ENCODE assay signal across 21 cellular contexts in genomic region chr5:92841604-92842155, GRCh38.
DNase-seq lines count a peak whose midpoint lies in the region; ATAC-seq and TF ChIP-seq lines count a peak whose summit lies in the region.
"Had no signal": no experiment of that assay in that cellular context is flagged by ENCODE, and none has a peak within 500 bp of the region (broad histone marks: within the 10 kb centered on the region; RNA-seq: fewer than 3 reads in every experiment).

No MANE protein-coding gene starts in this region.

- H4K5ac ChIP-seq in IMR-90 (ENCODE audit: low read depth, low read length): no peak overlapping the region

- no peak overlapping the region for H3K4ac ChIP-seq in IMR-90 (ENCODE audit: low read depth, low read length)

- 0 out of 2 replicates have a peak overlapping the region, but pooled peaks have one; percentile 31 for H4K91ac ChIP-seq in IMR-90 (ENCODE audit: insufficient read depth, low read depth, low read length)

- peaks cover 28% of the 10 kb centered on the region for H3K4me1 Mint-ChIP-seq in HFFc6 (ENCODE audit: low read depth)
- H3K4me1 Mint-ChIP-seq: CD8-positive, alpha-beta memory T cell had no signal

- no peak overlapping the region for H3K9ac ChIP-seq in IMR-90 (ENCODE audit: low read depth, low read length)
- H3K9ac ChIP-seq: GM23248, SK-N-SH had no signal

- H3K4me1 ChIP-seq in IMR-90 (ENCODE audit: control insufficient read depth, insufficient read depth, low read length) (peaks cover under 1% of the 10 kb centered on the region), neuron (ENCODE audit: insufficient read depth, low read length) (peaks cover 3% of the 10 kb centered on the region)

- dilution Hi-C loops in IMR-90 (cut with HindIII; ENCODE audit: low sequenced_read_pairs, unreplicated experiment): no loop called here

- H3K79me1 ChIP-seq in IMR-90 (ENCODE audit: low read depth in 1 of 2, low read length in 2 of 2): no peaks in the 10 kb centered on the region

- DNase-seq in Caki2 (ENCODE audit: low read depth) (peak; percentile 3), IMR-90 (no peak), epithelial cell of proximal tubule (ENCODE audit: low read depth) (peak; percentile 57), HFFc6 (no peak), NCI-H2081 (lab: John Stamatoyannopoulos, UW) (no peak)
- no peak for DNase-seq in activated CD4-positive, alpha-beta T cell treated with anti-CD3 and anti-CD28 coated beads for 4 hours
- DNase-seq in stimulated activated CD8-positive, alpha-beta memory T cell treated with anti-CD3 and anti-CD28 coated beads, Interleukin-4, amount 100 ng/mL, for 48 hours: no peak
- DNase-seq: C1 segment of cervical spinal cord; CD8-positive, alpha-beta memory T cell; DMS79; GM23248; KG1; NCI-H1105 treated with DMSO at 0.1 percent for 48 hours; NCI-H1694; NCI-H2227 treated with DMSO at 0.1 percent for 48 hours; NCI-H510A treated with DMSO at 0.1 percent for 48 hours; NCI-H774; RPMI8226; SHP77 treated with DMSO at 0.1 percent for 48 hours; SK-N-SH had no signal

- no peak overlapping the region for H2BK120ac ChIP-seq in IMR-90 (ENCODE audit: low read depth, low read length)

- intact Hi-C loops in IMR-90 (cut with micrococcal nuclease): no loop called here

- no peak overlapping the region for H2BK15ac ChIP-seq in IMR-90 (ENCODE audit: low read depth, low read length)

- H3K56ac ChIP-seq in IMR-90 (ENCODE audit: extremely low read depth, insufficient read depth, low read length): no peak overlapping the region

- H2BK20ac ChIP-seq in IMR-90 (ENCODE audit: low read depth, low read length): no peak overlapping the region; the same call in 1 of the 2 replicates

- no peak for ATAC-seq in IMR-90 (ENCODE audit: low read depth)

- no peak overlapping the region for H2AK9ac ChIP-seq in IMR-90 (replicated peaks; ENCODE audit: low read depth, low read length, poor library complexity)

- TF ChIP-seq POLR2A in IMR-90 (IDR thresholded peaks at IDR 0.05; ENCODE audit: low read depth, low read length): no peak

- no peaks in the 10 kb centered on the region for H3K9me3 Mint-ChIP-seq in HFFc6

- no peak for TF ChIP-seq RAD21 in IMR-90 (IDR thresholded peaks at IDR 0.05; ENCODE audit: low read length)

- 100% methylated on average over 2 of the region's 5 CpGs; no CpG with 5 or more reads in 1 of the 2 experiments for WGBS in IMR-90 (ENCODE audit: extremely low coverage in 2 of 2, insufficient read length in 1 of 2), 2 experiments

- in situ Hi-C loops in Caki2 (cut with HindIII; ENCODE audit: low pct_unique_long_range_greater_than_20kb, low sequenced_read_pairs) (no loop called here), IMR-90 (cut with MboI; ENCODE audit: low sequenced_read_pairs) (no loop called here)

- H4K8ac ChIP-seq in IMR-90 (ENCODE audit: low read depth in 2 of 2, low read length in 2 of 2): no peak overlapping the region

- no peak overlapping the region for H3K4me3 Mint-ChIP-seq in HFFc6
- H3K4me3 Mint-ChIP-seq: CD8-positive, alpha-beta memory T cell had no signal

- no peaks in the 10 kb centered on the region; the same call in 1 of the 2 replicates for H3K9me1 ChIP-seq in IMR-90 (ENCODE audit: insufficient read depth, low read length)

- no peak overlapping the region for H2AK5ac ChIP-seq in IMR-90 (ENCODE audit: low read depth, low read length)

- H3K27me3 Mint-ChIP-seq in HFFc6 (ENCODE audit: insufficient read depth): no peaks in the 10 kb centered on the region
- H3K27me3 Mint-ChIP-seq: CD8-positive, alpha-beta memory T cell had no signal

- H3K23ac ChIP-seq in IMR-90 (ENCODE audit: low read depth, low read length): no peak overlapping the region

- H3K27ac ChIP-seq in IMR-90 (ENCODE audit: insufficient read depth, low read length): no peak overlapping the region
- H3K27ac ChIP-seq: GM23248 had no signal

- no peak overlapping the region for H3K4me2 ChIP-seq in IMR-90 (ENCODE audit: low read depth, low read length)
- H3K4me2 ChIP-seq: SK-N-SH had no signal

- CTCF ChIA-PET in IMR-90 (lab: Yijun Ruan, JAX): no interaction called here

- TF ChIP-seq CTCF in IMR-90 (conservative IDR thresholded peaks at IDR 0.05; ENCODE audit: low read depth, low read length) (no peak), epithelial cell of proximal tubule (conservative IDR thresholded peaks at IDR 0.05; ENCODE audit: low read depth, low read length) (no peak), HFFc6 (IDR thresholded peaks at IDR 0.05) (no peak)

- no peaks in the 10 kb centered on the region for H3K36me3 ChIP-seq in IMR-90 (ENCODE audit: control insufficient read depth, insufficient read depth, low read length)
- no peaks in the 10 kb centered on the region for H3K36me3 ChIP-seq in neuron (ENCODE audit: insufficient read depth, low read length)

- no peaks in the 10 kb centered on the region for H3K36me3 Mint-ChIP-seq in HFFc6 (ENCODE audit: low read depth)
- H3K36me3 Mint-ChIP-seq: CD8-positive, alpha-beta memory T cell had no signal

- H3K4me3 ChIP-seq in IMR-90 (ENCODE audit: insufficient read depth, low read depth, low read length) (no peak overlapping the region), epithelial cell of proximal tubule (ENCODE audit: low read depth, low read length) (peak overlapping the region; percentile 4), neuron (ENCODE audit: low read length) (no peak overlapping the region)
- H3K4me3 ChIP-seq: GM23248 had no signal

- H3K27ac Mint-ChIP-seq in HFFc6: no peak overlapping the region
- H3K27ac Mint-ChIP-seq: CD8-positive, alpha-beta memory T cell had no signal

- no peak overlapping the region for H2BK5ac ChIP-seq in IMR-90 (ENCODE audit: low read depth, low read length, poor library complexity, severe bottlenecking)

- H3K9me3 ChIP-seq in IMR-90 (ENCODE audit: control insufficient read depth, insufficient read depth, low read length): no peaks in the 10 kb centered on the region
- peaks cover 3% of the 10 kb centered on the region for H3K9me3 ChIP-seq in neuron (ENCODE audit: low read length)
- H3K9me3 ChIP-seq: SK-N-SH had no signal

- H3K18ac ChIP-seq in IMR-90 (ENCODE audit: low read depth, low read length): no peak overlapping the region

- H3K14ac ChIP-seq in IMR-90 (replicated peaks; ENCODE audit: low read depth, low read length): no peak overlapping the region

- BruUV-seq in IMR-90 (replicated peaks; lab: Mats Ljungman, UMichigan): no TSS peak

- H3K27me3 ChIP-seq in IMR-90 (ENCODE audit: control insufficient read depth, insufficient read depth, low read length) (no peaks in the 10 kb centered on the region), neuron (ENCODE audit: insufficient read depth, low read length) (no peaks in the 10 kb centered on the region)

- H4K20me1 ChIP-seq in IMR-90 (ENCODE audit: insufficient read depth, low read length): no peaks in the 10 kb centered on the region; the same call in 1 of the 2 replicates

- H2AFZ ChIP-seq in IMR-90 (replicated peaks; ENCODE audit: low read length, poor library complexity) (no peak overlapping the region), neuron (ENCODE audit: low read depth, low read length) (peak overlapping the region; percentile 67)
- H2AFZ ChIP-seq: GM23248 had no signal

- POLR2A ChIA-PET in IMR-90 (lab: Charles Lee; ENCODE audit: unreplicated experiment): no interaction called here

TF ChIP-seq in IMR-90, 13 proteins besides CTCF, POLR2A, EP300 and RAD21:
- TF ChIP-seq RCOR1 (IDR thresholded peaks at IDR 0.05; ENCODE audit: insufficient replicate concordance, low read length) (no peak), CHD1 (IDR thresholded peaks at IDR 0.05; ENCODE audit: low read depth, low read length) (no peak), CEBPB (IDR thresholded peaks at IDR 0.05; ENCODE audit: low read depth, low read length) (no peak), NFE2L2 (IDR thresholded peaks at IDR 0.05; ENCODE audit: low read depth, low read length) (no peak), MXI1 (IDR thresholded peaks at IDR 0.05; ENCODE audit: borderline replicate concordance, low read depth, low read length) (no peak), MAZ (IDR thresholded peaks at IDR 0.05; ENCODE audit: borderline replicate concordance, low read depth, low read length) (no peak), RFX5 (IDR thresholded peaks at IDR 0.05; ENCODE audit: low read depth, low read length) (no peak)

Comparison
In these comparisons a context has a peak if more than half of its experiments do, and no peak if none do; other contexts are left out.
1. DNase-seq: peak in Caki2 (single experiment) and epithelial cell of proximal tubule (single experiment); none in IMR-90 (single experiment), activated CD4-positive, alpha-beta T cell treated with anti-CD3 and anti-CD28 coated beads for 4 hours (0 of 2), HFFc6 (single experiment), stimulated activated CD8-positive, alpha-beta memory T cell treated with anti-CD3 and anti-CD28 coated beads, Interleukin-4, amount 100 ng/mL, for 48 hours (single experiment) and NCI-H2081 (0 of 2).